In the genomic region with DNA sequence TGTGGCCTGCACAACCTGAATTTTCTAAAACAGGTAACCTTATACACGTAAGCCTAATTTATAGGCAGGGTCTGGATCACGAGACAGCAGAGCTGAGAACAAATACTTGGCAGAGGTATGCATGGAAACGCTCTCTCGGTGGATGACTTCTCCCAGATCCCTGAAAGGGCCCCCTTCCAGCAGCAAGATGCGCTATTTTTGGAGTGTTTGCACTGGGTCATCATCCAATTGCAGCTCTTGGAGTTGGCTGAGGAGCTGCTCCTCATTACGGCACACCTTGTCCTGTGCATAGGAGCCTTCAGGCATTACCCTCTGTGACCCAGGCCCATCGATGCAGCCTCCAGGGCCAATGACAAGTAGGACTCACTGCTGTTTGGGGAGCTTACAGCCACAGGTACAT, we compare ENCODE assay signal across 6 cellular contexts. TPM values are rescaled to one million over a fixed set of nuclear protein-coding genes. Genes with fewer than 3 reads are reported as not detected.
"Had no signal": no experiment of that assay in that cellular context is flagged by ENCODE, and none has a peak within 500 bp of the region (broad histone marks: within the 10 kb centered on the region; RNA-seq: fewer than 3 reads in every experiment).

No MANE protein-coding gene starts in this region.

RNA-seq across cellular contexts. Expression of gene TBC1D26, which starts 38.6 kb away (rescaled TPM):
- total RNA-seq: OCI-LY7, PC-3, RPMI7951, SJSA1, SK-MEL-5 had no signal
- polyA plus RNA-seq: SK-N-SH had no signal
